Comparison of ENCODE assay signal across 7 cellular contexts in genomic region chr4:77353724-77354315, GRCh38.
DNase-seq lines count a peak whose midpoint lies in the region; ATAC-seq, FAIRE-seq and TF ChIP-seq lines count a peak whose summit lies in the region.
"Not testable (repeated sequence)": the region's sequence is repeated elsewhere in the genome, so short reads cannot be mapped to it uniquely, and the experiment has no call there.

No MANE protein-coding gene starts in this region.

- dilution Hi-C loops in endothelial cell of umbilical vein (cut with MboI; ENCODE audit: extremely low pct_ligation_motif_present, low sequenced_read_pairs) = not testable (repeated sequence)

- not testable (repeated sequence) for H3K4me1 ChIP-seq in endothelial cell of umbilical vein (ENCODE audit: control insufficient read depth, extremely low read depth, insufficient read depth, low read length)

- not testable (repeated sequence) for H3K9ac ChIP-seq in endothelial cell of umbilical vein (replicated peaks; ENCODE audit: extremely low read depth, insufficient read depth, low read length)

- peak; percentile 86 for FAIRE-seq in endothelial cell of umbilical vein (lab: Jason Lieb, UNC)

- not testable (repeated sequence) for H3K9me1 ChIP-seq in endothelial cell of umbilical vein (replicated peaks; ENCODE audit: control insufficient read depth, extremely low read depth, insufficient read depth, low read length)

- not testable (repeated sequence) for H2AFZ ChIP-seq in endothelial cell of umbilical vein (ENCODE audit: low read depth, low read length)

- not testable (repeated sequence) for H3K27me3 Mint-ChIP-seq in memory B cell

- not testable (repeated sequence) for H3K4me3 ChIP-seq in endothelial cell of umbilical vein (replicated peaks in 1 of 3; ENCODE audit: insufficient read depth in 1 of 3, low read depth in 1 of 3, low read length in 3 of 3)

- H3K27ac Mint-ChIP-seq in memory B cell = not testable (repeated sequence)

- TF ChIP-seq POLR2A in endothelial cell of umbilical vein (IDR thresholded peaks at IDR 0.05; ENCODE audit: low read depth, low read length) = not testable (repeated sequence)

- not testable (repeated sequence) for H3K4me1 Mint-ChIP-seq in memory B cell

- H4K20me1 ChIP-seq in endothelial cell of umbilical vein (replicated peaks; ENCODE audit: control insufficient read depth, extremely low read depth, insufficient read depth, low read length) = not testable (repeated sequence)

- H3K36me3 Mint-ChIP-seq in memory B cell = not testable (repeated sequence)

- H3K4me3 Mint-ChIP-seq in memory B cell = not testable (repeated sequence)

- not testable (repeated sequence) for H3K4me2 ChIP-seq in endothelial cell of umbilical vein (ENCODE audit: insufficient read depth, low read length)

- H3K9me3 ChIP-seq in endothelial cell of umbilical vein (replicated peaks; ENCODE audit: control insufficient read depth, insufficient read depth, low read length) = not testable (repeated sequence)

- not testable (repeated sequence) for H3K27me3 ChIP-seq in endothelial cell of umbilical vein (ENCODE audit: control insufficient read depth in 2 of 2, insufficient read depth in 2 of 2, low read length in 2 of 2)

- intact Hi-C loops in endothelial cell of umbilical vein (cut with micrococcal nuclease) = not testable (repeated sequence)

- not testable (repeated sequence) for H3K79me2 ChIP-seq in endothelial cell of umbilical vein (ENCODE audit: control insufficient read depth, insufficient read depth, low read length)

- POLR2A ChIA-PET in endothelial cell of umbilical vein (lab: Charles Lee) = not testable (repeated sequence)

- not testable (repeated sequence) for H3K27ac ChIP-seq in endothelial cell of umbilical vein (ENCODE audit: insufficient read depth, low read depth, low read length)

- not testable (repeated sequence) for H3K9me3 Mint-ChIP-seq in memory B cell

- BruUV-seq in endothelial cell of umbilical vein (replicated peaks; lab: Mats Ljungman, UMichigan) = not testable (repeated sequence)

- DNase-seq in endothelial cell of umbilical vein (ENCODE audit: low read depth, low spot score); memory B cell (ENCODE audit: low spot score in 2 of 2): not testable (repeated sequence)

- CTCF ChIA-PET in endothelial cell of umbilical vein (lab: Charles Lee) = interaction anchor here (1.0 to 1.6 kb wide), 3 partner anchors 9 to 33 kb away, joined by 3 to 4 read pairs (median 4); no protein-coding TSS in a partner anchor

- H3K36me3 ChIP-seq in endothelial cell of umbilical vein (ENCODE audit: control insufficient read depth in 2 of 2, extremely low read depth in 1 of 2, insufficient read depth in 2 of 2, low read length in 2 of 2) = not testable (repeated sequence)

- TF ChIP-seq CTCF in endothelial cell of umbilical vein (IDR thresholded peaks at IDR 0.05; ENCODE audit: extremely low read depth in 1 of 2, insufficient read depth in 1 of 2, low read depth in 1 of 2, low read length in 2 of 2) = not testable (repeated sequence)

- ATAC-seq in GM18502 (IDR thresholded peaks at IDR 0.05; ENCODE audit: poor library complexity, unreplicated experiment) = peak; percentile 77
- ATAC-seq in GM21381 (IDR thresholded peaks at IDR 0.05; ENCODE audit: unreplicated experiment) = peak; percentile 64
- peak; percentile 66 for ATAC-seq in HG02642 (IDR thresholded peaks at IDR 0.05; ENCODE audit: poor library complexity, unreplicated experiment)
- ATAC-seq in HG03354 (IDR thresholded peaks at IDR 0.05; ENCODE audit: poor library complexity, severe bottlenecking, unreplicated experiment) = peak; percentile 77
- ATAC-seq in SK-N-SH treated with all-trans-retinoic acid at 6 μM for 48 hours = peak; percentile 95
- peak; percentile 35 for ATAC-seq in memory B cell (ENCODE audit: low read depth)

Comparison
In these comparisons a context has a peak if more than half of its experiments do, and no peak if none do; other contexts are left out.
1. ATAC-seq: peak in every context shown above with its lines; median percentile 95 in SK-N-SH treated with all-trans-retinoic acid at 6 μM for 48 hours; 77 in GM18502; 77 in HG03354; 66 in HG02642; 64 in GM21381; 35 in memory B cell.